In the genomic region with DNA sequence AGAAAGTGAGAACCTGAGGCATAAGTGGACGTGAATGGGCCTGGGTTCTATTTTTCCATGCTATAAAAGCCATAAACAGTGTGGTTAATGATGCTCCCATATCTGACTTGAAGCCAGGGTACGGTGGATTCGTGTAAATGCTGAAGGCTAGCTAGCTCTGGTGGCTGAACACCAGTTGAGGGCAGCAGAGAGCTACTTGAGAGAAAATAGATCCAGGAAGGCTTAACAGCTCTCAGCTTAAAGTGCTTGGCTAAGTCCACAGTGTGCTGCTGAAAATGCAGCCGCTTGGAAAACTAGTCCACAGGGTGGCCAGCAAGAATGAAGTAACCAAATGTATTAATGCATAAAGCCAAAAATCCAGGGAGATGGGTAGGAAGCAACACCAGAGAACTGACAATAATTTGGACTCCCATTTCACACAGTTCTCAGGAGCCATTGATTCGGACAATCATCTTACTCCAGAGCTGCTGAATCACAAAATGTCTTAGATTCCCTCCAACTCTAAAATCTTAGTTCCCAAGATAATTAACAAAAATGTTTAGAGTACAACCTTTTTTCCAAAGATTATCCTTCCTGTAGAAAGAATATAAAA, we compare ENCODE assay signal across 1 cellular context.
TF ChIP-seq lines count a peak whose summit lies in the region.

No MANE protein-coding gene starts in this region.

TF ChIP-seq in GM23338, 12 proteins besides CTCF, POLR2A, EP300 and RAD21 (continued from another document):
- TF ChIP-seq, protein P1, sequence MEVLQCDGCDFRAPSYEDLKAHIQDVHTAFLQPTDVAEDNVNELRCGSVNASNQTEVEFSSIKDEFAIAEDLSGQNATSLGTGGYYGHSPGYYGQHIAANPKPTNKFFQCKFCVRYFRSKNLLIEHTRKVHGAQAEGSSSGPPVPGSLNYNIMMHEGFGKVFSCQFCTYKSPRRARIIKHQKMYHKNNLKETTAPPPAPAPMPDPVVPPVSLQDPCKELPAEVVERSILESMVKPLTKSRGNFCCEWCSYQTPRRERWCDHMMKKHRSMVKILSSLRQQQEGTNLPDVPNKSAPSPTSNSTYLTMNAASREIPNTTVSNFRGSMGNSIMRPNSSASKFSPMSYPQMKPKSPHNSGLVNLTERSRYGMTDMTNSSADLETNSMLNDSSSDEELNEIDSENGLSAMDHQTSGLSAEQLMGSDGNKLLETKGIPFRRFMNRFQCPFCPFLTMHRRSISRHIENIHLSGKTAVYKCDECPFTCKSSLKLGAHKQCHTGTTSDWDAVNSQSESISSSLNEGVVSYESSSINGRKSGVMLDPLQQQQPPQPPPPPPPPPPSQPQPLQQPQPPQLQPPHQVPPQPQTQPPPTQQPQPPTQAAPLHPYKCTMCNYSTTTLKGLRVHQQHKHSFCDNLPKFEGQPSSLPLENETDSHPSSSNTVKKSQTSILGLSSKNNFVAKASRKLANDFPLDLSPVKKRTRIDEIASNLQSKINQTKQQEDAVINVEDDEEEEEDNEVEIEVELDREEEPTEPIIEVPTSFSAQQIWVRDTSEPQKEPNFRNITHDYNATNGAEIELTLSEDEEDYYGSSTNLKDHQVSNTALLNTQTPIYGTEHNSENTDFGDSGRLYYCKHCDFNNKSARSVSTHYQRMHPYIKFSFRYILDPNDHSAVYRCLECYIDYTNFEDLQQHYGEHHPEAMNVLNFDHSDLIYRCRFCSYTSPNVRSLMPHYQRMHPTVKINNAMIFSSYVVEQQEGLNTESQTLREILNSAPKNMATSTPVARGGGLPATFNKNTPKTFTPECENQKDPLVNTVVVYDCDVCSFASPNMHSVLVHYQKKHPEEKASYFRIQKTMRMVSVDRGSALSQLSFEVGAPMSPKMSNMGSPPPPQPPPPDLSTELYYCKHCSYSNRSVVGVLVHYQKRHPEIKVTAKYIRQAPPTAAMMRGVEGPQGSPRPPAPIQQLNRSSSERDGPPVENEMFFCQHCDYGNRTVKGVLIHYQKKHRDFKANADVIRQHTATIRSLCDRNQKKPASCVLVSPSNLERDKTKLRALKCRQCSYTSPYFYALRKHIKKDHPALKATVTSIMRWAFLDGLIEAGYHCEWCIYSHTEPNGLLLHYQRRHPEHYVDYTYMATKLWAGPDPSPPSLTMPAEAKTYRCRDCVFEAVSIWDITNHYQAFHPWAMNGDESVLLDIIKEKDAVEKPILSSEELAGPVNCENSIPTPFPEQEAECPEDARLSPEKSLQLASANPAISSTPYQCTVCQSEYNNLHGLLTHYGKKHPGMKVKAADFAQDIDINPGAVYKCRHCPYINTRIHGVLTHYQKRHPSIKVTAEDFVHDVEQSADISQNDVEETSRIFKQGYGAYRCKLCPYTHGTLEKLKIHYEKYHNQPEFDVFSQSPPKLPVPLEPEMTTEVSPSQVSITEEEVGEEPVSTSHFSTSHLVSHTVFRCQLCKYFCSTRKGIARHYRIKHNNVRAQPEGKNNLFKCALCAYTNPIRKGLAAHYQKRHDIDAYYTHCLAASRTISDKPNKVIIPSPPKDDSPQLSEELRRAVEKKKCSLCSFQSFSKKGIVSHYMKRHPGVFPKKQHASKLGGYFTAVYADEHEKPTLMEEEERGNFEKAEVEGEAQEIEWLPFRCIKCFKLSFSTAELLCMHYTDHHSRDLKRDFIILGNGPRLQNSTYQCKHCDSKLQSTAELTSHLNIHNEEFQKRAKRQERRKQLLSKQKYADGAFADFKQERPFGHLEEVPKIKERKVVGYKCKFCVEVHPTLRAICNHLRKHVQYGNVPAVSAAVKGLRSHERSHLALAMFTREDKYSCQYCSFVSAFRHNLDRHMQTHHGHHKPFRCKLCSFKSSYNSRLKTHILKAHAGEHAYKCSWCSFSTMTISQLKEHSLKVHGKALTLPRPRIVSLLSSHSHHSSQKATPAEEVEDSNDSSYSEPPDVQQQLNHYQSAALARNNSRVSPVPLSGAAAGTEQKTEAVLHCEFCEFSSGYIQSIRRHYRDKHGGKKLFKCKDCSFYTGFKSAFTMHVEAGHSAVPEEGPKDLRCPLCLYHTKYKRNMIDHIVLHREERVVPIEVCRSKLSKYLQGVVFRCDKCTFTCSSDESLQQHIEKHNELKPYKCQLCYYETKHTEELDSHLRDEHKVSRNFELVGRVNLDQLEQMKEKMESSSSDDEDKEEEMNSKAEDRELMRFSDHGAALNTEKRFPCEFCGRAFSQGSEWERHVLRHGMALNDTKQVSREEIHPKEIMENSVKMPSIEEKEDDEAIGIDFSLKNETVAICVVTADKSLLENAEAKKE (CRISPR knock-in tag; IDR thresholded peaks at IDR 0.05): no peak
